Comparison of ENCODE assay signal across 10 cellular contexts in genomic region chr17:64694207-64694606, GRCh38. TPM values are rescaled to one million over a fixed set of nuclear protein-coding genes. Genes with fewer than 3 reads are reported as not detected.
DNase-seq lines count a peak whose midpoint lies in the region; ATAC-seq and TF ChIP-seq lines count a peak whose summit lies in the region.
"Had no signal": no experiment of that assay in that cellular context is flagged by ENCODE, and none has a peak within 500 bp of the region (broad histone marks: within the 10 kb centered on the region; RNA-seq: fewer than 3 reads in every experiment).

No MANE protein-coding gene starts in this region.

- H3K27ac ChIP-seq in trophoblast cell (ENCODE audit: low read depth, low read length) = no peak overlapping the region

- H3K36me3 ChIP-seq in trophoblast cell (ENCODE audit: control insufficient read depth in 1 of 2, insufficient read depth in 2 of 2, low read length in 2 of 2) = no peaks in the 10 kb centered on the region

- H3K4ac ChIP-seq in trophoblast cell (ENCODE audit: low read depth, low read length) = no peak overlapping the region

- no peak overlapping the region for H3K4me3 Mint-ChIP-seq in activated naive CD8-positive, alpha-beta T cell treated with anti-CD3 and anti-CD28 coated beads for 36 hours
- H3K4me3 Mint-ChIP-seq: nephron progenitor cell had no signal

- H4K12ac ChIP-seq in trophoblast cell (ENCODE audit: low read depth, low read length) = no peak overlapping the region

- TF ChIP-seq CTCF in fibroblast of mammary gland (conservative IDR thresholded peaks at IDR 0.05; ENCODE audit: control insufficient read depth, insufficient read depth, low read depth, low read length) = no peak

- peak; percentile 79 for DNase-seq in DMS79 treated with DMSO at 0.1 percent for 48 hours (lab: John Stamatoyannopoulos, UW)
- DNase-seq in RPMI7951 (ENCODE audit: low read depth) = peak; percentile 95
- DNase-seq in fibroblast of mammary gland (ENCODE audit: low read depth) = peak; percentile 79
- DNase-seq in trophoblast cell = peak; percentile 94 to 95
- DNase-seq in activated effector memory CD4-positive, alpha-beta T cell treated with anti-CD3 and anti-CD28 coated beads, Interleukin-2, amount 50 U/mL, for 16 hours = no peak
- no peak for DNase-seq in NCI-H2171 treated with DMSO at 0.1 percent for 48 hours (lab: John Stamatoyannopoulos, UW)
- DNase-seq in activated naive CD8-positive, alpha-beta T cell treated with anti-CD3 and anti-CD28 coated beads for 36 hours = no peak
- DNase-seq: nephron progenitor cell; NK-92 treated with Interleukin-12 subunit alpha and Interleukin-12 subunit beta, amount 100 ng/mL, for 24 hours had no signal

- H3K14ac ChIP-seq in trophoblast cell (ENCODE audit: low read length) = no peak overlapping the region

- no peak overlapping the region for H3K23ac ChIP-seq in trophoblast cell (ENCODE audit: low read length)

- no peaks in the 10 kb centered on the region for H3K4me1 Mint-ChIP-seq in activated naive CD8-positive, alpha-beta T cell treated with anti-CD3 and anti-CD28 coated beads for 36 hours
- H3K4me1 Mint-ChIP-seq: nephron progenitor cell had no signal

- H3K27me3 ChIP-seq in trophoblast cell (ENCODE audit: insufficient read depth, low read length) = no peaks in the 10 kb centered on the region

- H3K27ac Mint-ChIP-seq in activated naive CD8-positive, alpha-beta T cell treated with anti-CD3 and anti-CD28 coated beads for 36 hours = no peak overlapping the region
- H3K27ac Mint-ChIP-seq: nephron progenitor cell had no signal

- no peak overlapping the region for H2BK120ac ChIP-seq in trophoblast cell (ENCODE audit: insufficient read depth, low read length, poor library complexity)

- H3K9ac ChIP-seq in trophoblast cell (ENCODE audit: low read length) = no peak overlapping the region

- H2BK12ac ChIP-seq in trophoblast cell (ENCODE audit: low read length) = peak overlapping the region; percentile 13

- H2AK5ac ChIP-seq in trophoblast cell (ENCODE audit: low read length) = no peak overlapping the region

- no peaks in the 10 kb centered on the region for H3K9me3 ChIP-seq in trophoblast cell (ENCODE audit: insufficient read depth, low read depth, low read length)

- H4K91ac ChIP-seq in trophoblast cell (ENCODE audit: low read depth, low read length) = peak overlapping the region; percentile 24

- H3K79me2 ChIP-seq in trophoblast cell (ENCODE audit: control insufficient read depth, insufficient read depth, low read length, poor library complexity) = no peaks in the 10 kb centered on the region

- no peaks in the 10 kb centered on the region for H3K27me3 Mint-ChIP-seq in activated naive CD8-positive, alpha-beta T cell treated with anti-CD3 and anti-CD28 coated beads for 36 hours

- H3K18ac ChIP-seq in trophoblast cell (ENCODE audit: low read length) = no peak overlapping the region

- H3K36me3 Mint-ChIP-seq in activated naive CD8-positive, alpha-beta T cell treated with anti-CD3 and anti-CD28 coated beads for 36 hours = no peaks in the 10 kb centered on the region

- H3K4me3 ChIP-seq in fibroblast of mammary gland (ENCODE audit: control insufficient read depth, low read depth, low read length) (no peak overlapping the region), trophoblast cell (ENCODE audit: low read depth, low read length) (no peak overlapping the region)

- no peaks in the 10 kb centered on the region for H3K79me1 ChIP-seq in trophoblast cell (ENCODE audit: low read length)

- no peak overlapping the region for H3K4me2 ChIP-seq in trophoblast cell (ENCODE audit: low read length)

- ATAC-seq in HG03097 (IDR thresholded peaks at IDR 0.05; ENCODE audit: low FRiP score, unreplicated experiment) = no peak

- no peak overlapping the region for H2AFZ ChIP-seq in trophoblast cell (ENCODE audit: insufficient read depth, low read length, poor library complexity)

- H4K8ac ChIP-seq in trophoblast cell (ENCODE audit: low read depth, low read length) = no peak overlapping the region

- no peaks in the 10 kb centered on the region for H3K9me3 Mint-ChIP-seq in activated naive CD8-positive, alpha-beta T cell treated with anti-CD3 and anti-CD28 coated beads for 36 hours
- H3K9me3 Mint-ChIP-seq: nephron progenitor cell had no signal

- no CpG with 5 or more reads among the region's 5 CpGs for WGBS in trophoblast cell (ENCODE audit: extremely low coverage, insufficient coverage, insufficient read length)

- no peak overlapping the region for H2BK5ac ChIP-seq in trophoblast cell (ENCODE audit: low read depth, low read length, poor library complexity)

- H3K4me1 ChIP-seq in trophoblast cell (ENCODE audit: control insufficient read depth in 1 of 2, insufficient read depth in 2 of 2, low read length in 2 of 2) = no peaks in the 10 kb centered on the region

RNA-seq across cellular contexts. Expression of gene SMURF2, which starts 32.1 kb away (rescaled TPM):
- total RNA-seq in RPMI7951 (2014; rRNA removed; shearing (Covaris generic)) = 52.1 and 54.5 TPM in 2 replicates
- 44.7 TPM in 2 replicates for polyA plus RNA-seq in trophoblast cell (2013)
- 10 to 100 TPM; 13.5 to 14.1 TPM for total RNA-seq in activated naive CD8-positive, alpha-beta T cell treated with anti-CD3 and anti-CD28 coated beads for 36 hours

Comparison
In these comparisons a context has a peak if more than half of its experiments do, and no peak if none do; other contexts are left out.
1. DNase-seq: peak in DMS79 treated with DMSO at 0.1 percent for 48 hours (single experiment), RPMI7951 (single experiment), fibroblast of mammary gland (single experiment) and trophoblast cell (2 of 2); none in activated effector memory CD4-positive, alpha-beta T cell treated with anti-CD3 and anti-CD28 coated beads, Interleukin-2, amount 50 U/mL, for 16 hours (single experiment), NCI-H2171 treated with DMSO at 0.1 percent for 48 hours (single experiment) and activated naive CD8-positive, alpha-beta T cell treated with anti-CD3 and anti-CD28 coated beads for 36 hours (single experiment).